In the genomic region with DNA sequence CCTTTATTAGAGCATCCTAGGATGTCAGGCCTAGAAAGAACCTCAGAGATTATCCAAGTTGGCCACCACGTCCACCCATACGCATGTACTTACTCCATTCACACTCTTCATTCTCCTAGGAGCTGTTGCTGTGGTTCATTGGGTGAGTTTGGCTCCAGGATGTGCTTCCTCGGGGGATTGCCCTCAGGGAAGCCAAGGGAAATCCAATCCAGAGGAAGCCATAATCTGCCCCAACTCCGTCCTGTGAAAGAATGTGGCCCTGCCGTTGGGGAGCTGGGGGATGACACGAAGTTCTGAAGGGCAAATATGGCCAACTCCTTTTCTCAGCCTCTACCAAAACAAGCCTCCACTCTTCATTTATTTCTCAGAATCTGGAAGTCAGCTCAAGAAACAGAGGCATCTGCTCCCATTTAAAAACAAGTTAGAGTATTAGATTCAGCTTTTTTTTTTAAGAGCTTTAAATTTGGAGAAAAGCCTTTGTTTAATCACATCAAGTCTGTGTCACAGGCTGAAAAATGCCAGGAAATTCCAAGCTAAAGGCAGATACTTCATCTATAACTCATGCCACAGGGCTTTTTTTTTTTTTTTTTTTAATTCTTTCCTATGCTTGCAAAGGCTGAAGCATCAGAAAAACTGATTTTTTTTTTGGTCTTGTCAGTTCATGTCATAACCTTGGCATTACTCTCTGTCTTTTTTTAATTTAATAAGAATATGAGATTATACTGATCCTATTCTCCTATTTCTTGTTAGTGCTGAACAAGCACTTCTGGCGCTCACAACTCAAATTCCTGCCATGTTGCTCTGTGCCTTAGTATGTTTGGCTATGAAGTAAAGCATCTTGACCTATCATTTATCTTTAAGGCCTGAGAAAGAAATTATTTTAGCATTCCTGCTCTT, we compare ENCODE assay signal across 15 cellular contexts.
A peak's percentile ranks its signal among the peaks of the same experiment; 100 is the strongest.
DNase-seq lines count a peak whose midpoint lies in the region; ATAC-seq, FAIRE-seq and TF ChIP-seq lines count a peak whose summit lies in the region.
"Had no signal": no experiment of that assay in that cellular context is flagged by ENCODE, and none has a peak within 500 bp of the region (broad histone marks: within the 10 kb centered on the region; RNA-seq: fewer than 3 reads in every experiment).

No MANE protein-coding gene starts in this region.

- DNase-seq in AG09319 (ENCODE audit: extremely low read depth, low read depth) (peak; percentile 81), RCC 7860 (ENCODE audit: low spot score) (peak; percentile 37), epithelial cell of prostate (ENCODE audit: low read depth, low spot score) (no peak), neural progenitor cell (ENCODE audit: low spot score) (no peak), left ventricle myocardium inferior (no peak), left colon (no peak), 8988T (no peak)
- DNase-seq in stimulated activated naive CD8-positive, alpha-beta T cell treated with anti-CD3 and anti-CD28 coated beads, Interleukin-15, Interleukin-2, amounts not matched to agents 100 U/mL and 50 U/mL, for 24 hours = no peak
- DNase-seq: activated naive CD8-positive, alpha-beta T cell treated with anti-CD3 and anti-CD28 coated beads for 36 hours; CD4-positive, CD25-positive, alpha-beta regulatory T cell; dorsolateral prefrontal cortex; head of caudate nucleus; lower lobe of right lung; NCI-H146; SJCRH30 had no signal

- H3K27ac ChIP-seq in epithelial cell of prostate (peak overlapping the region; percentile 55), neural progenitor cell (no peak overlapping the region), left ventricle myocardium inferior (replicated peaks) (no peak overlapping the region)
- H3K27ac ChIP-seq: dorsolateral prefrontal cortex, lower lobe of right lung, SJCRH30 had no signal

- ATAC-seq in stimulated activated naive CD8-positive, alpha-beta T cell treated with anti-CD3 and anti-CD28 coated beads, Interleukin-15, Interleukin-2, amounts not matched to agents 100 U/mL and 50 U/mL, for 24 hours = no peak
- no peak for ATAC-seq in left colon
- ATAC-seq: lower lobe of right lung had no signal

- H3K4me3 ChIP-seq in neural progenitor cell (no peak overlapping the region), left ventricle myocardium inferior (no peak overlapping the region)
- H3K4me3 ChIP-seq: dorsolateral prefrontal cortex, lower lobe of right lung, SJCRH30 had no signal

- H3K27me3 ChIP-seq in neural progenitor cell = no peaks in the 10 kb centered on the region
- no peaks in the 10 kb centered on the region for H3K27me3 ChIP-seq in left ventricle myocardium inferior (ENCODE audit: low read depth)
- H3K27me3 ChIP-seq: SJCRH30 had no signal

- H3K4me1 ChIP-seq in neural progenitor cell = no peaks in the 10 kb centered on the region
- H3K4me1 ChIP-seq in left ventricle myocardium inferior = no peaks in the 10 kb centered on the region
- H3K4me1 ChIP-seq: lower lobe of right lung, SJCRH30 had no signal

- intact Hi-C loops in left ventricle myocardium inferior (cut with micrococcal nuclease) = no loop called here
- intact Hi-C loops in left colon (cut with DNase I, micrococcal nuclease) = no loop called here

- no peak for FAIRE-seq in RCC 7860 (lab: Jason Lieb, UNC)

- H3K4me3 Mint-ChIP-seq in neural progenitor cell = no peak overlapping the region
- H3K4me3 Mint-ChIP-seq: activated naive CD8-positive, alpha-beta T cell treated with anti-CD3 and anti-CD28 coated beads for 36 hours; CD4-positive, CD25-positive, alpha-beta regulatory T cell had no signal

- TF ChIP-seq CTCF in AG09319 (IDR thresholded peaks at IDR 0.05; ENCODE audit: low read depth, low read length) (no peak), neural progenitor cell (IDR thresholded peaks at IDR 0.05) (no peak), left ventricle myocardium inferior (IDR thresholded peaks at IDR 0.05; ENCODE audit: borderline replicate concordance) (no peak)

- peaks cover 4% of the 10 kb centered on the region for H3F3A ChIP-seq in neural progenitor cell (ENCODE audit: low read depth)

- H3K27me3 Mint-ChIP-seq in neural progenitor cell (ENCODE audit: insufficient read depth, low read depth) = peaks cover 12% of the 10 kb centered on the region
- H3K27me3 Mint-ChIP-seq: CD4-positive, CD25-positive, alpha-beta regulatory T cell had no signal

- H3K36me3 ChIP-seq in neural progenitor cell = no peaks in the 10 kb centered on the region
- H3K36me3 ChIP-seq in left ventricle myocardium inferior = no peaks in the 10 kb centered on the region
- H3K36me3 ChIP-seq: lower lobe of right lung, SJCRH30 had no signal

- H3K4me1 Mint-ChIP-seq in neural progenitor cell = peaks cover 6% of the 10 kb centered on the region
- H3K4me1 Mint-ChIP-seq: activated naive CD8-positive, alpha-beta T cell treated with anti-CD3 and anti-CD28 coated beads for 36 hours; CD4-positive, CD25-positive, alpha-beta regulatory T cell had no signal

- peak overlapping the region; percentile 21 for H2AFZ ChIP-seq in neural progenitor cell (replicated peaks)

- H3K79me2 ChIP-seq in neural progenitor cell (ENCODE audit: low read depth) = no peaks in the 10 kb centered on the region

- peak overlapping the region; percentile 61 for H3K27ac Mint-ChIP-seq in neural progenitor cell
- H3K27ac Mint-ChIP-seq: activated naive CD8-positive, alpha-beta T cell treated with anti-CD3 and anti-CD28 coated beads for 36 hours; CD4-positive, CD25-positive, alpha-beta regulatory T cell had no signal

- H3K9me3 ChIP-seq in neural progenitor cell (ENCODE audit: low read depth) = no peaks in the 10 kb centered on the region
- no peaks in the 10 kb centered on the region for H3K9me3 ChIP-seq in left ventricle myocardium inferior (replicated peaks)
- H3K9me3 ChIP-seq: lower lobe of right lung, SJCRH30 had no signal

- H3K9ac ChIP-seq in neural progenitor cell = no peak overlapping the region

- no peaks in the 10 kb centered on the region for H3K9me3 Mint-ChIP-seq in neural progenitor cell
- H3K9me3 Mint-ChIP-seq: activated naive CD8-positive, alpha-beta T cell treated with anti-CD3 and anti-CD28 coated beads for 36 hours; CD4-positive, CD25-positive, alpha-beta regulatory T cell had no signal

- H3K36me3 Mint-ChIP-seq in neural progenitor cell = no peaks in the 10 kb centered on the region
- H3K36me3 Mint-ChIP-seq: activated naive CD8-positive, alpha-beta T cell treated with anti-CD3 and anti-CD28 coated beads for 36 hours; CD4-positive, CD25-positive, alpha-beta regulatory T cell had no signal

- H3K4me2 ChIP-seq in neural progenitor cell = no peak overlapping the region

- no peaks in the 10 kb centered on the region for H4K20me1 ChIP-seq in neural progenitor cell (ENCODE audit: low read depth)

Comparison
In these comparisons a context has a peak if more than half of its experiments do, and no peak if none do; other contexts are left out.
1. DNase-seq: peak in AG09319 (single experiment) and RCC 7860 (single experiment); none in epithelial cell of prostate (single experiment), neural progenitor cell (single experiment), stimulated activated naive CD8-positive, alpha-beta T cell treated with anti-CD3 and anti-CD28 coated beads, Interleukin-15, Interleukin-2, amounts not matched to agents 100 U/mL and 50 U/mL, for 24 hours (single experiment), left ventricle myocardium inferior (single experiment), left colon (0 of 2) and 8988T (single experiment).